1 cellular context compared by ENCODE assay signal in the genomic region with DNA sequence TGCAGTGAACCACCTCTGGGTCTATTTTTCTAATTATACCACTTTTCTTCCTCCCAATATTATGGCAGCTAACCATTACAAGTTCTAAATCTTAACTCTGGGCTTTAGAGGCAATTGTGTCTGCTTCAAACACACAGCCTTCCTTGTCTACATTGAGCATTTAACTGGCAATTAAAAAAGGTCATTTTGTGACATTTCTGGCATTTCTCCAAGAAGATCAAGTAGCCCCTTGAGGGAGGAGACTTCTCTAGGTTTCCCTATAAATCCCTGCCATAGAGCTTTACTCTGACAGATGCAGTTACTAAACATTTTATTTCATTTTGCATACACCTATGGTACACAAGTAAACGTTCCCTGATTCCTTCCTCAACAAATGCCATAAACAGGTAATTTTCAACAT.
TF ChIP-seq lines count a peak whose summit lies in the region.

No MANE protein-coding gene starts in this region.

TF ChIP-seq in HEK293T, 16 proteins besides CTCF, POLR2A, EP300 and RAD21:
- TF ChIP-seq L3MBTL2 (conservative IDR thresholded peaks at IDR 0.05): no peak
- TF ChIP-seq, protein P1, sequence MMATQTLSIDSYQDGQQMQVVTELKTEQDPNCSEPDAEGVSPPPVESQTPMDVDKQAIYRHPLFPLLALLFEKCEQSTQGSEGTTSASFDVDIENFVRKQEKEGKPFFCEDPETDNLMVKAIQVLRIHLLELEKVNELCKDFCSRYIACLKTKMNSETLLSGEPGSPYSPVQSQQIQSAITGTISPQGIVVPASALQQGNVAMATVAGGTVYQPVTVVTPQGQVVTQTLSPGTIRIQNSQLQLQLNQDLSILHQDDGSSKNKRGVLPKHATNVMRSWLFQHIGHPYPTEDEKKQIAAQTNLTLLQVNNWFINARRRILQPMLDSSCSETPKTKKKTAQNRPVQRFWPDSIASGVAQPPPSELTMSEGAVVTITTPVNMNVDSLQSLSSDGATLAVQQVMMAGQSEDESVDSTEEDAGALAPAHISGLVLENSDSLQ (IDR thresholded peaks at IDR 0.05): peak; percentile 45; the same call in 1 of the 2 replicates
